8 cellular contexts compared by ENCODE assay signal in the genomic region with DNA sequence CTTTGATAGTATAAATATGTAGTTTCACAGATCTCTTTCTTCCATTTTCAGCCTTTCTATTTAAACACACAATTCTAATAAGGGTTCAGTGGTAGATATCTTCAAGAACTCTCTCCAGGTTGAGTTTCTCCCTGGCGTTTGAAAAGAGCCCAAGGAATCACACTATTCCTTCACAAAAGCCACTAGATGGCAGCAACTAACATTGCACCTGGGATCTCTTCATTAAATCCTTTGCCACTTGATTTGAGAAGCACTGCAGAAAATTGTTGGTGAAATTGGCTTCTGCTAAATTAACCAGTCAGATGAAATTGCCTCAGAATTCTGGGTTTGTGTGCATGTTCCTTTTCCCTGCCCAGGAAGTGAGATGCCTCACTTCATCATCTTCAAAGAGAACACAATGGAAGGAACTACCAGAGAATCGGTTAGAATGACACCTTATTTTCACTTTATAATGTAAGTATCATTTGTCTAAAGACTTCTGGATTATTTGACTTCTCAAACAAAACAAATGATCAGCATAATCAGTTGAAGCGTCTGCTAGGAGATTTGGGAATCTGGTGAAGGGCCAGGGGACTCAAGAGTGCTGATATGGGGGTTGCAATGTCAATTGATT. TPM values are rescaled to one million over a fixed set of nuclear protein-coding genes. Genes with fewer than 3 reads are reported as not detected.
DNase-seq lines count a peak whose midpoint lies in the region; ATAC-seq and TF ChIP-seq lines count a peak whose summit lies in the region.

No MANE protein-coding gene starts in this region.

- TF ChIP-seq CTCF in DOHH2 (IDR thresholded peaks at IDR 0.05; ENCODE audit: low read depth, low read length, poor library complexity, severe bottlenecking) (peak; percentile 67), MM.1S (IDR thresholded peaks at IDR 0.05; ENCODE audit: low read length) (peak; percentile 48), RWPE1 (conservative IDR thresholded peaks at IDR 0.05; ENCODE audit: low read depth) (peak; percentile 72)

- POLR2A ChIA-PET in RWPE1 (lab: Yijun Ruan, JAX; ENCODE audit: low non-redundant PET): no interaction called here

- H3K9me2 ChIP-seq in DOHH2 (replicated peaks; ENCODE audit: control insufficient read depth, low read length): no peaks in the 10 kb centered on the region
- no peaks in the 10 kb centered on the region for H3K9me2 ChIP-seq in MM.1S (replicated peaks; ENCODE audit: insufficient read depth, low read length)

- H3K27ac ChIP-seq in DOHH2 (ENCODE audit: low read depth, low read length): no peak overlapping the region
- H3K27ac ChIP-seq in MM.1S (ENCODE audit: low read length): no peak overlapping the region
- no peak overlapping the region for H3K27ac ChIP-seq in RWPE1

- H3K4me3 ChIP-seq in DOHH2 (ENCODE audit: low read length) (no peak overlapping the region), MM.1S (ENCODE audit: low read length) (no peak overlapping the region)

- H3K27me3 ChIP-seq in DOHH2 (ENCODE audit: control insufficient read depth, low read length) (peaks cover 8% of the 10 kb centered on the region; the same call in 1 of the 2 replicates), MM.1S (replicated peaks; ENCODE audit: insufficient read depth, low read length) (no peaks in the 10 kb centered on the region)

- H3K36me3 ChIP-seq in DOHH2 (ENCODE audit: control insufficient read depth, low read length) (no peaks in the 10 kb centered on the region), MM.1S (replicated peaks; ENCODE audit: insufficient read depth, low read length) (no peaks in the 10 kb centered on the region)

- CTCF ChIA-PET in RWPE1 (lab: Yijun Ruan, JAX): no interaction called here

- H3F3A ChIP-seq in DOHH2 (ENCODE audit: control insufficient read depth, insufficient read depth): no peaks in the 10 kb centered on the region
- H3F3A ChIP-seq in MM.1S (ENCODE audit: insufficient read depth, low read length): no peaks in the 10 kb centered on the region

- DNase-seq in MM.1S: peak; percentile 9
- DNase-seq in RWPE1 (ENCODE audit: low spot score): peak; percentile 50
- DNase-seq in foreskin melanocyte: peak; percentile 19
- DNase-seq in renal cortical epithelial cell (ENCODE audit: low read depth): peak; percentile 86
- no peak for DNase-seq in KG1 (lab: John Stamatoyannopoulos, UW)

- H3K9me3 ChIP-seq in DOHH2 (ENCODE audit: control insufficient read depth, insufficient read depth, low read length) (no peaks in the 10 kb centered on the region), MM.1S (replicated peaks; ENCODE audit: insufficient read depth, low read length) (no peaks in the 10 kb centered on the region)

- H4K20me1 ChIP-seq in DOHH2 (ENCODE audit: control insufficient read depth, insufficient read depth, low read depth, low read length) (no peaks in the 10 kb centered on the region), MM.1S (ENCODE audit: insufficient read depth, low read length) (no peaks in the 10 kb centered on the region)

- ATAC-seq in HG02938 (IDR thresholded peaks at IDR 0.05; ENCODE audit: unreplicated experiment): no peak
- no peak for ATAC-seq in HG02588 (IDR thresholded peaks at IDR 0.05; ENCODE audit: unreplicated experiment)

- H3K4me2 ChIP-seq in DOHH2 (ENCODE audit: low read length): no peak overlapping the region
- no peak overlapping the region for H3K4me2 ChIP-seq in MM.1S (ENCODE audit: low read depth, low read length)

- H3K9ac ChIP-seq in MM.1S (ENCODE audit: low read length): no peak overlapping the region

- H3K4me1 ChIP-seq in DOHH2 (ENCODE audit: control insufficient read depth, low read length) (peaks cover 16% of the 10 kb centered on the region), MM.1S (ENCODE audit: low read length) (no peaks in the 10 kb centered on the region)

- H2AFZ ChIP-seq in MM.1S (ENCODE audit: low read length): no peak overlapping the region

- H3K79me2 ChIP-seq in DOHH2 (ENCODE audit: control insufficient read depth, low read length) (no peaks in the 10 kb centered on the region), MM.1S (ENCODE audit: low read length) (no peaks in the 10 kb centered on the region)

RNA-seq across cellular contexts. Expression of a gene that starts 6.8 kb away (rescaled TPM):
- total RNA-seq in renal cortical epithelial cell: 41.0 and 74.6 TPM in 2 replicates
